11 cellular contexts compared by ENCODE assay signal in the genomic region with DNA sequence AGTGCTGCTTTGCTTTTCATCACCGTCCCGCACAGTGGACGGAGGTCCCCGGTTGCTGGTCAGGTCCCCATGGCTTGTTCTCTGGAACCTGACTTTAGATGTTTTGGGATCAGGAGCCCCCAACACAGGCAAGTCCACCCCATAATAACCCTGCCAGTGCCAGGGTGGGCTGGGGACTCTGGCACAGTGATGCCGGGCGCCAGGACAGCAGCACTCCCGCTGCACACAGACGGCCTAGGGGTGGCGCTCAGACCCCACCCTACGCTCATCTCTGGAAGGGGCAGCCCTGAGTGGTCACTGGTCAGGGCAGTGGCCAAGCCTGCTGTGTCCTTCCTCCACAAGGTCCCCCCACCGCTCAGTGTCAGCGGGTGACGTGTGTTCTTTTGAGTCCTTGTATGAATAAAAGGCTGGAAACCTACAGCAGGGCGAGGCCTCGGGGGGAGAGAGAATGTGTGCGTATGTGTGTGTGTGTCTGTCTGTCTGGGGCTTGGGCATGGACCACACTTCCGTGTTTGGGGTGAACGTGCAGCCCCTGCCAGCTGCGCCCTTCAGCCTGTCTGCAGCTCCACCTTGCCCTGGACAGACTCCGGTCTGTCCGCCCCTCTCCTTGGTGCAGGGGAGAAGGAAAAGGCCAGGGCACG. TPM values are rescaled to one million over a fixed set of nuclear protein-coding genes. Genes with fewer than 3 reads are reported as not detected.
A peak's percentile ranks its signal among the peaks of the same experiment; 100 is the strongest.
DNase-seq lines count a peak whose midpoint lies in the region; ATAC-seq and TF ChIP-seq lines count a peak whose summit lies in the region.
"Had no signal": no experiment of that assay in that cellular context is flagged by ENCODE, and none has a peak within 500 bp of the region (broad histone marks: within the 10 kb centered on the region; RNA-seq: fewer than 3 reads in every experiment).

No MANE protein-coding gene starts in this region.

- intact Hi-C loops in head of caudate nucleus (cut with DNase I) (no loop called here), left colon (cut with DNase I, micrococcal nuclease) (no loop called here)

- peak overlapping the region; percentile 52 for H3K27ac ChIP-seq in RWPE1
- H3K27ac ChIP-seq: neural progenitor cell, SJCRH30 had no signal

- ATAC-seq in left colon, result no peak

- POLR2A ChIA-PET in RWPE1 (lab: Yijun Ruan, JAX; ENCODE audit: low non-redundant PET), result no interaction called here

- DNase-seq in ELF-1 (ENCODE audit: low read depth, low spot score) (peak; percentile 1), RWPE1 (ENCODE audit: low spot score) (no peak), head of caudate nucleus (peak in 26 of 42 donors; percentile 0 to 43 (median 14)), retina (peak; percentile 32), COLO829 (ENCODE audit: low spot score) (no peak), left colon (no peak)
- no peak for DNase-seq in central memory CD4-positive, alpha-beta T cell
- DNase-seq: DMS53, NCI-H510A had no signal

- no peak for TF ChIP-seq CTCF in RWPE1 (conservative IDR thresholded peaks at IDR 0.05; ENCODE audit: low read depth)

- CTCF ChIA-PET in RWPE1 (lab: Yijun Ruan, JAX), result interaction anchor here (0.7 kb wide), 1 partner anchor 240 kb away, joined by 4 read pairs; no protein-coding TSS in a partner anchor

RNA-seq across cellular contexts. Expression of gene GPC1, which starts 32.3 kb away (rescaled TPM):
- 10 to 100 TPM; 10.4 to 20.0 TPM for total RNA-seq in left colon

Comparison
In these comparisons a context has a peak if more than half of its experiments do, and no peak if none do; other contexts are left out.
1. DNase-seq: peak in ELF-1 (single experiment), head of caudate nucleus (26 of 42) and retina (single experiment); none in RWPE1 (single experiment), central memory CD4-positive, alpha-beta T cell (single experiment), COLO829 (single experiment) and left colon (0 of 2).